ENCODE assay signal across 13 cellular contexts in the genomic region with DNA sequence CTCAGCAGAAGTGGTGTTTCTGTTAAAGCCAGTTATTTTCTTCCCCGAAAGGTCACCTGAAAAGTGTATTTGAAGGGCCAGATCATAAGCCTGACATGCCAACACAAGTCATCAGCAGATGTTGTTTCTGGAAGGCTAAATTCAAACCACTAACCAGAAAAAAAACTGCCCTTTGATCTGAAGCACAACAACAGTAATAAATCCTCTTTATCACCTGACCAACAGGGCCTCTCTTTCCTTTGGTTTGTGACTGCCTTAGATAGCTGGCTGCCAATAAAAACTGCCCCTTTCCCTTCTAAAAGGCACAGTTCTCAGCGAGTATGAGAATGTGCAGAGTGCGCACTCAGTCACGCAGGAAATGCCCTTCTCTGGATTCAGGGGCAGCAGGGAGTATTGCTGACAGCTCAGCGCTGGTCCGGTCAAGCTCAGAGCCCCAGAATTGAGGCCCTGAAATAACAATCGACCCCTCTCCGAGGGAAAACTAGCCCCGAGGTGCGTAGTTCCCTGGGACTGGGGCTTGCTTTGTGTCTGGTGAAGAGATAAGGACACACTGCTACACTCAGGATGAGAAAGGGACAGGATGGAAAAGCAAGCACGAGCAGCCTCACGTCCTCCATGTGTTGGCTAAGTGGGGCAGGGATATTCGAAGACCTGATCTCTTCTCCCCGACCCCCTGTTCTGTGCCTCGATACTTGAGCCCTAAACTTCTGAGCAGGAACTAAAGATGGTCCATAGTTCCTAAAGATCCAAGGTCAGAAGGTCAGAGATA.
DNase-seq lines count a peak whose midpoint lies in the region; ATAC-seq and TF ChIP-seq lines count a peak whose summit lies in the region.
"Had no signal": no experiment of that assay in that cellular context is flagged by ENCODE, and none has a peak within 500 bp of the region (broad histone marks: within the 10 kb centered on the region; RNA-seq: fewer than 3 reads in every experiment).

No MANE protein-coding gene starts in this region.

- no peaks in the 10 kb centered on the region for H3K9me3 Mint-ChIP-seq in nephron progenitor cell
- H3K9me3 Mint-ChIP-seq: stimulated activated naive CD8-positive, alpha-beta T cell treated with anti-CD3 and anti-CD28 coated beads, Interleukin-15, Interleukin-2, amounts not matched to agents 100 ng/mL and 50 ng/mL, for 24 hours had no signal

- TF ChIP-seq POLR2A in Peyer's patch (IDR thresholded peaks at IDR 0.05) = peak in 1 of 2 donors; percentile 21

- peak overlapping the region in 1 of 4 donors; percentile 29 for H3K4me3 ChIP-seq in Peyer's patch
- H3K4me3 ChIP-seq in heart right ventricle = no peak overlapping the region

- H3K27me3 ChIP-seq in Peyer's patch (no peaks in the 10 kb centered on the region), heart right ventricle (no peaks in the 10 kb centered on the region)

- TF ChIP-seq CTCF in Peyer's patch (IDR thresholded peaks at IDR 0.05) (peak in 1 of 6 experiments; percentile 5), heart right ventricle (IDR thresholded peaks at IDR 0.05) (no peak), nephron progenitor cell (IDR thresholded peaks at IDR 0.05) (no peak)

- peak overlapping the region in 3 of 4 donors; percentile 53 to 88 (median 76) for H3K27ac ChIP-seq in Peyer's patch
- peak overlapping the region in 9 of 10 donors; percentile 35 to 82 (median 76) for H3K27ac ChIP-seq in heart right ventricle

- H3K4me3 Mint-ChIP-seq in nephron progenitor cell = peak overlapping the region; percentile 63
- H3K4me3 Mint-ChIP-seq: stimulated activated naive CD8-positive, alpha-beta T cell treated with anti-CD3 and anti-CD28 coated beads, Interleukin-15, Interleukin-2, amounts not matched to agents 100 ng/mL and 50 ng/mL, for 24 hours had no signal

- H3K9me3 ChIP-seq in Peyer's patch (no peaks in the 10 kb centered on the region), heart right ventricle (no peaks in the 10 kb centered on the region)
- H3K9me3 ChIP-seq: SK-N-SH had no signal

- peak overlapping the region; percentile 99 for H3K27ac Mint-ChIP-seq in nephron progenitor cell
- H3K27ac Mint-ChIP-seq: stimulated activated naive CD8-positive, alpha-beta T cell treated with anti-CD3 and anti-CD28 coated beads, Interleukin-15, Interleukin-2, amounts not matched to agents 100 ng/mL and 50 ng/mL, for 24 hours had no signal

- 35 to 42% methylated on average over 15 of the region's 15 CpGs for WGBS in heart right ventricle, 2 donors

- peaks cover 89% of the 10 kb centered on the region for H3K4me1 Mint-ChIP-seq in nephron progenitor cell

- H3K4me1 ChIP-seq in Peyer's patch (peaks cover 0 to 63% (median 2%) of the 10 kb centered on the region in 4 donors), heart right ventricle (peaks cover 21 to 55% (median 39%) of the 10 kb centered on the region in 9 donors)

- peaks cover 17% of the 10 kb centered on the region for H3K36me3 Mint-ChIP-seq in nephron progenitor cell (ENCODE audit: low read depth)

- intact Hi-C loops in heart right ventricle (cut with DNase I) = loop anchor here in 3 of 10 donors (5.0 to 10.0 kb wide), 3 partner anchors 137 to 294 kb away; no protein-coding TSS in a partner anchor

- H3K36me3 ChIP-seq in Peyer's patch (no peaks in the 10 kb centered on the region), heart right ventricle (no peaks in the 10 kb centered on the region)

- H3K27me3 Mint-ChIP-seq in nephron progenitor cell (ENCODE audit: low read depth, poor library complexity) = peaks cover 3% of the 10 kb centered on the region

- DNase-seq in A172 (ENCODE audit: low spot score) (peak; percentile 0), Peyer's patch (peak in 2 of 3 donors; percentile 60 to 62), heart right ventricle (no peak), nephron progenitor cell (peak; percentile 46), 8988T (no peak), cerebellar nuclear complex (lab: John Stamatoyannopoulos, UW) (no peak)
- DNase-seq: activated CD4-positive, alpha-beta T cell treated with anti-CD3 and anti-CD28 coated beads, Interleukin-2, amount 50 U/mL, for 1 hour; activated gamma-delta T cell; NCI-H774; SK-N-SH had no signal

- ATAC-seq in heart right ventricle = peak in 6 of 8 donors; percentile 17 to 43 (median 28)
- no peak for ATAC-seq in GM21515 (IDR thresholded peaks at IDR 0.05; ENCODE audit: unreplicated experiment)
- no peak for ATAC-seq in HG03457 (IDR thresholded peaks at IDR 0.05; ENCODE audit: unreplicated experiment)

Comparison
In these comparisons a context has a peak if more than half of its experiments do, and no peak if none do; other contexts are left out.
1. DNase-seq: peak in A172 (single experiment), Peyer's patch (2 of 3) and nephron progenitor cell (single experiment); none in heart right ventricle (0 of 2), 8988T (single experiment) and cerebellar nuclear complex (0 of 2).
2. ATAC-seq: peak in heart right ventricle (6 of 8); none in GM21515 (single experiment) and HG03457 (single experiment).